ENCODE assay signal across 1 cellular context in the genomic region with DNA sequence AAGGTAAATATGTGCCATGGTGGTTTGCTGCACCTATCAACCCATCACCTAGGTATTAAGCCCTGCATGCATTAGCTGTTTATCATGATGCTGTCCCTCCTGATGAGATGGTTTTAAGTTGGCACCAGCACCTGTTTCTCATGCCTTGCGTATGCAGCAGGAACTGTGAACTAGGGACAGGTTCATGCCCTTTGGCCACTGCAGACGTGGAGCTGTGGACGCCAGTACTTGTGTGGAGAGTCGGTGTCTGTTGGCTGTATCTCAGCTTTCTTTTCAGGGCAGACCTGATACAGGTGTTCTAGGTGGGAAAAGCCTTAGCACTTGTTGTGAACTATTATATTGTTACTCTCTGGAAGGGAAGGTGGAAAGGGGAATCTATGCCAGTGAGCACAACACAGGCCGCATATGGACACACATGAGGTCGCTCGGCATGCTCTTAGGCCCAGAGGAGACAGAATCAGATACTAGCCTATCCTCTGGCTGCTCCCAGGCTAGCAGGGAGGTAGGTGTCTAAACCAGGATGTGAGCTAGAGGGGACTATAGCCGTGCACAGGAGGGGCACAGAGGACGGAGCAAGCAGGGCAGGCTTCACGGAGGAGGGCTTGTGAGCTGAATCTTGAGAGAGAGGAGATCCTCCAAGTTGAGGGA.
TF ChIP-seq lines count a peak whose summit lies in the region.

No MANE protein-coding gene starts in this region.

TF ChIP-seq in GM23338, 12 proteins besides CTCF, POLR2A, EP300 and RAD21 (continued from another document):
- TF ChIP-seq, protein P1, sequence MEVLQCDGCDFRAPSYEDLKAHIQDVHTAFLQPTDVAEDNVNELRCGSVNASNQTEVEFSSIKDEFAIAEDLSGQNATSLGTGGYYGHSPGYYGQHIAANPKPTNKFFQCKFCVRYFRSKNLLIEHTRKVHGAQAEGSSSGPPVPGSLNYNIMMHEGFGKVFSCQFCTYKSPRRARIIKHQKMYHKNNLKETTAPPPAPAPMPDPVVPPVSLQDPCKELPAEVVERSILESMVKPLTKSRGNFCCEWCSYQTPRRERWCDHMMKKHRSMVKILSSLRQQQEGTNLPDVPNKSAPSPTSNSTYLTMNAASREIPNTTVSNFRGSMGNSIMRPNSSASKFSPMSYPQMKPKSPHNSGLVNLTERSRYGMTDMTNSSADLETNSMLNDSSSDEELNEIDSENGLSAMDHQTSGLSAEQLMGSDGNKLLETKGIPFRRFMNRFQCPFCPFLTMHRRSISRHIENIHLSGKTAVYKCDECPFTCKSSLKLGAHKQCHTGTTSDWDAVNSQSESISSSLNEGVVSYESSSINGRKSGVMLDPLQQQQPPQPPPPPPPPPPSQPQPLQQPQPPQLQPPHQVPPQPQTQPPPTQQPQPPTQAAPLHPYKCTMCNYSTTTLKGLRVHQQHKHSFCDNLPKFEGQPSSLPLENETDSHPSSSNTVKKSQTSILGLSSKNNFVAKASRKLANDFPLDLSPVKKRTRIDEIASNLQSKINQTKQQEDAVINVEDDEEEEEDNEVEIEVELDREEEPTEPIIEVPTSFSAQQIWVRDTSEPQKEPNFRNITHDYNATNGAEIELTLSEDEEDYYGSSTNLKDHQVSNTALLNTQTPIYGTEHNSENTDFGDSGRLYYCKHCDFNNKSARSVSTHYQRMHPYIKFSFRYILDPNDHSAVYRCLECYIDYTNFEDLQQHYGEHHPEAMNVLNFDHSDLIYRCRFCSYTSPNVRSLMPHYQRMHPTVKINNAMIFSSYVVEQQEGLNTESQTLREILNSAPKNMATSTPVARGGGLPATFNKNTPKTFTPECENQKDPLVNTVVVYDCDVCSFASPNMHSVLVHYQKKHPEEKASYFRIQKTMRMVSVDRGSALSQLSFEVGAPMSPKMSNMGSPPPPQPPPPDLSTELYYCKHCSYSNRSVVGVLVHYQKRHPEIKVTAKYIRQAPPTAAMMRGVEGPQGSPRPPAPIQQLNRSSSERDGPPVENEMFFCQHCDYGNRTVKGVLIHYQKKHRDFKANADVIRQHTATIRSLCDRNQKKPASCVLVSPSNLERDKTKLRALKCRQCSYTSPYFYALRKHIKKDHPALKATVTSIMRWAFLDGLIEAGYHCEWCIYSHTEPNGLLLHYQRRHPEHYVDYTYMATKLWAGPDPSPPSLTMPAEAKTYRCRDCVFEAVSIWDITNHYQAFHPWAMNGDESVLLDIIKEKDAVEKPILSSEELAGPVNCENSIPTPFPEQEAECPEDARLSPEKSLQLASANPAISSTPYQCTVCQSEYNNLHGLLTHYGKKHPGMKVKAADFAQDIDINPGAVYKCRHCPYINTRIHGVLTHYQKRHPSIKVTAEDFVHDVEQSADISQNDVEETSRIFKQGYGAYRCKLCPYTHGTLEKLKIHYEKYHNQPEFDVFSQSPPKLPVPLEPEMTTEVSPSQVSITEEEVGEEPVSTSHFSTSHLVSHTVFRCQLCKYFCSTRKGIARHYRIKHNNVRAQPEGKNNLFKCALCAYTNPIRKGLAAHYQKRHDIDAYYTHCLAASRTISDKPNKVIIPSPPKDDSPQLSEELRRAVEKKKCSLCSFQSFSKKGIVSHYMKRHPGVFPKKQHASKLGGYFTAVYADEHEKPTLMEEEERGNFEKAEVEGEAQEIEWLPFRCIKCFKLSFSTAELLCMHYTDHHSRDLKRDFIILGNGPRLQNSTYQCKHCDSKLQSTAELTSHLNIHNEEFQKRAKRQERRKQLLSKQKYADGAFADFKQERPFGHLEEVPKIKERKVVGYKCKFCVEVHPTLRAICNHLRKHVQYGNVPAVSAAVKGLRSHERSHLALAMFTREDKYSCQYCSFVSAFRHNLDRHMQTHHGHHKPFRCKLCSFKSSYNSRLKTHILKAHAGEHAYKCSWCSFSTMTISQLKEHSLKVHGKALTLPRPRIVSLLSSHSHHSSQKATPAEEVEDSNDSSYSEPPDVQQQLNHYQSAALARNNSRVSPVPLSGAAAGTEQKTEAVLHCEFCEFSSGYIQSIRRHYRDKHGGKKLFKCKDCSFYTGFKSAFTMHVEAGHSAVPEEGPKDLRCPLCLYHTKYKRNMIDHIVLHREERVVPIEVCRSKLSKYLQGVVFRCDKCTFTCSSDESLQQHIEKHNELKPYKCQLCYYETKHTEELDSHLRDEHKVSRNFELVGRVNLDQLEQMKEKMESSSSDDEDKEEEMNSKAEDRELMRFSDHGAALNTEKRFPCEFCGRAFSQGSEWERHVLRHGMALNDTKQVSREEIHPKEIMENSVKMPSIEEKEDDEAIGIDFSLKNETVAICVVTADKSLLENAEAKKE (CRISPR knock-in tag; IDR thresholded peaks at IDR 0.05) = no peak
- TF ChIP-seq, protein P2, sequence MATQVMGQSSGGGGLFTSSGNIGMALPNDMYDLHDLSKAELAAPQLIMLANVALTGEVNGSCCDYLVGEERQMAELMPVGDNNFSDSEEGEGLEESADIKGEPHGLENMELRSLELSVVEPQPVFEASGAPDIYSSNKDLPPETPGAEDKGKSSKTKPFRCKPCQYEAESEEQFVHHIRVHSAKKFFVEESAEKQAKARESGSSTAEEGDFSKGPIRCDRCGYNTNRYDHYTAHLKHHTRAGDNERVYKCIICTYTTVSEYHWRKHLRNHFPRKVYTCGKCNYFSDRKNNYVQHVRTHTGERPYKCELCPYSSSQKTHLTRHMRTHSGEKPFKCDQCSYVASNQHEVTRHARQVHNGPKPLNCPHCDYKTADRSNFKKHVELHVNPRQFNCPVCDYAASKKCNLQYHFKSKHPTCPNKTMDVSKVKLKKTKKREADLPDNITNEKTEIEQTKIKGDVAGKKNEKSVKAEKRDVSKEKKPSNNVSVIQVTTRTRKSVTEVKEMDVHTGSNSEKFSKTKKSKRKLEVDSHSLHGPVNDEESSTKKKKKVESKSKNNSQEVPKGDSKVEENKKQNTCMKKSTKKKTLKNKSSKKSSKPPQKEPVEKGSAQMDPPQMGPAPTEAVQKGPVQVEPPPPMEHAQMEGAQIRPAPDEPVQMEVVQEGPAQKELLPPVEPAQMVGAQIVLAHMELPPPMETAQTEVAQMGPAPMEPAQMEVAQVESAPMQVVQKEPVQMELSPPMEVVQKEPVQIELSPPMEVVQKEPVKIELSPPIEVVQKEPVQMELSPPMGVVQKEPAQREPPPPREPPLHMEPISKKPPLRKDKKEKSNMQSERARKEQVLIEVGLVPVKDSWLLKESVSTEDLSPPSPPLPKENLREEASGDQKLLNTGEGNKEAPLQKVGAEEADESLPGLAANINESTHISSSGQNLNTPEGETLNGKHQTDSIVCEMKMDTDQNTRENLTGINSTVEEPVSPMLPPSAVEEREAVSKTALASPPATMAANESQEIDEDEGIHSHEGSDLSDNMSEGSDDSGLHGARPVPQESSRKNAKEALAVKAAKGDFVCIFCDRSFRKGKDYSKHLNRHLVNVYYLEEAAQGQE (IDR thresholded peaks at IDR 0.05; ENCODE audit: unreplicated experiment) = no peak
- TF ChIP-seq NANOG (IDR thresholded peaks at IDR 0.05; ENCODE audit: borderline replicate concordance) (no peak), CREB1 (CRISPR knock-in tag; IDR thresholded peaks at IDR 0.05; ENCODE audit: low read depth) (no peak), EZH2 (IDR thresholded peaks at IDR 0.05; ENCODE audit: low read depth, unreplicated experiment) (no peak), POLR2AphosphoS5 (IDR thresholded peaks at IDR 0.05; ENCODE audit: low read depth) (no peak), EZH2phosphoT487 (IDR thresholded peaks at IDR 0.05; ENCODE audit: unreplicated experiment) (no peak)
